Comparison of ENCODE assay signal across 14 cellular contexts in genomic region chr1:33420870-33421775, GRCh38. TPM values are rescaled to one million over a fixed set of nuclear protein-coding genes. Genes with fewer than 3 reads are reported as not detected.
DNase-seq lines count a peak whose midpoint lies in the region; ATAC-seq, FAIRE-seq and TF ChIP-seq lines count a peak whose summit lies in the region.
"Had no signal": no experiment of that assay in that cellular context is flagged by ENCODE, and none has a peak within 500 bp of the region (broad histone marks: within the 10 kb centered on the region; RNA-seq: fewer than 3 reads in every experiment).

No MANE protein-coding gene starts in this region.

- no peak overlapping the region for H2BK15ac ChIP-seq in mesendoderm (replicated peaks; ENCODE audit: low read depth)

- FAIRE-seq in astrocyte (lab: Jason Lieb, UNC) (peak; percentile 66), keratinocyte (lab: Jason Lieb, UNC) (no peak)

- dilution Hi-C loops in keratinocyte (cut with MboI; ENCODE audit: extremely low pct_ligation_motif_present, low sequenced_read_pairs) = no loop called here

- no peaks in the 10 kb centered on the region for H3K27me3 ChIP-seq in astrocyte (ENCODE audit: insufficient read depth, low read length)
- H3K27me3 ChIP-seq in keratinocyte (ENCODE audit: control insufficient read depth, extremely low read depth, insufficient read depth, low read length) = no peaks in the 10 kb centered on the region
- H3K27me3 ChIP-seq in mesendoderm (ENCODE audit: insufficient read depth, low read length, poor library complexity) = no peaks in the 10 kb centered on the region
- H3K27me3 ChIP-seq: ascending aorta, Peyer's patch had no signal

- peaks cover 48% of the 10 kb centered on the region for H3K79me2 ChIP-seq in astrocyte (ENCODE audit: insufficient read depth, low read length)
- peaks cover 89% of the 10 kb centered on the region for H3K79me2 ChIP-seq in keratinocyte (ENCODE audit: control insufficient read depth, insufficient read depth, low read length)
- no peaks in the 10 kb centered on the region for H3K79me2 ChIP-seq in mesendoderm (ENCODE audit: control insufficient read depth, insufficient read depth, low read length)

- H3K23ac ChIP-seq in mesendoderm (ENCODE audit: low read length) = no peak overlapping the region

- H3K56ac ChIP-seq in mesendoderm (ENCODE audit: low read length) = no peak overlapping the region

- H3K4me2 ChIP-seq in astrocyte (ENCODE audit: low read length) = peak overlapping the region; percentile 63
- peak overlapping the region; percentile 7 for H3K4me2 ChIP-seq in keratinocyte (ENCODE audit: control insufficient read depth, extremely low read depth, insufficient read depth, low read depth, low read length)
- no peak overlapping the region for H3K4me2 ChIP-seq in mesendoderm (ENCODE audit: low read length)

- no peak overlapping the region for H3K4ac ChIP-seq in mesendoderm (ENCODE audit: low read depth, low read length)

- TF ChIP-seq CTCF in astrocyte (IDR thresholded peaks at IDR 0.05; ENCODE audit: insufficient read depth, low read depth, low read length) = no peak
- TF ChIP-seq CTCF in keratinocyte (optimal IDR thresholded peaks at IDR 0.05 in 1 of 3, IDR thresholded peaks at IDR 0.05 in 1 of 3, conservative IDR thresholded peaks at IDR 0.05 in 1 of 3; ENCODE audit: extremely low read depth in 1 of 3, insufficient read depth in 2 of 3, low read length in 3 of 3) = no peak

- H4K8ac ChIP-seq in mesendoderm (ENCODE audit: low read depth, low read length) = no peak overlapping the region

- H3K18ac ChIP-seq in mesendoderm (ENCODE audit: low read length) = no peak overlapping the region

- no peaks in the 10 kb centered on the region for H3K27me3 Mint-ChIP-seq in astrocyte (ENCODE audit: low read depth, unreplicated experiment)
- H3K27me3 Mint-ChIP-seq in T-helper 2 cell treated with Interferon-gamma antibody and Interleukin-4, amounts not matched to agents 5 μg/mL and 100 μg/mL, for 36 hours (ENCODE audit: low read depth) = peaks cover 45% of the 10 kb centered on the region

- peak overlapping the region; percentile 49 for H3K27ac ChIP-seq in astrocyte (ENCODE audit: low read depth, low read length)
- H3K27ac ChIP-seq in keratinocyte (ENCODE audit: control insufficient read depth, insufficient read depth, low read length) = no peak overlapping the region
- no peak overlapping the region for H3K27ac ChIP-seq in mesendoderm (ENCODE audit: low read depth, low read length)
- H3K27ac ChIP-seq: ascending aorta, Peyer's patch had no signal

- peaks cover under 1% of the 10 kb centered on the region for H3K9me3 ChIP-seq in astrocyte (ENCODE audit: insufficient read depth, low read depth, low read length)
- H3K9me3 ChIP-seq in keratinocyte (ENCODE audit: control insufficient read depth, low read depth, low read length) = peaks cover 3% of the 10 kb centered on the region

- H3K4me3 ChIP-seq in astrocyte (ENCODE audit: insufficient read depth, low read depth, low read length) (no peak overlapping the region), keratinocyte (ENCODE audit: control insufficient read depth in 2 of 3, extremely low read depth in 1 of 3, insufficient read depth in 2 of 3, low read depth in 1 of 3, low read length in 3 of 3) (no peak overlapping the region), mesendoderm (ENCODE audit: low read length) (no peak overlapping the region)
- H3K4me3 ChIP-seq: ascending aorta, Peyer's patch had no signal

- peaks cover 26% of the 10 kb centered on the region for H3K4me1 ChIP-seq in astrocyte (ENCODE audit: insufficient read depth, low read length)
- peaks cover 13% of the 10 kb centered on the region for H3K4me1 ChIP-seq in keratinocyte (ENCODE audit: control insufficient read depth, extremely low read depth, insufficient read depth, low read length)
- H3K4me1 ChIP-seq in mesendoderm (ENCODE audit: control insufficient read depth, low read depth, low read length) = no peaks in the 10 kb centered on the region
- H3K4me1 ChIP-seq: ascending aorta had no signal

- H2AK5ac ChIP-seq in mesendoderm (ENCODE audit: low read length) = no peak overlapping the region

- H3K36me3 ChIP-seq in astrocyte (ENCODE audit: insufficient read depth, low read length) (no peaks in the 10 kb centered on the region), keratinocyte (ENCODE audit: control insufficient read depth in 2 of 2, extremely low read depth in 1 of 2, insufficient read depth in 2 of 2, low read length in 2 of 2) (peaks cover 0 to 16% of the 10 kb centered on the region in 2 experiments), mesendoderm (ENCODE audit: control insufficient read depth, insufficient read depth, low read length) (no peaks in the 10 kb centered on the region)
- H3K36me3 ChIP-seq: ascending aorta, Peyer's patch had no signal

- peaks cover 5% of the 10 kb centered on the region for H3K36me3 Mint-ChIP-seq in astrocyte (ENCODE audit: low read depth, unreplicated experiment)
- H3K36me3 Mint-ChIP-seq in T-helper 2 cell treated with Interferon-gamma antibody and Interleukin-4, amounts not matched to agents 5 μg/mL and 100 μg/mL, for 36 hours (ENCODE audit: low read depth) = peaks cover 2% of the 10 kb centered on the region
- H3K36me3 Mint-ChIP-seq: immature natural killer cell had no signal

- no peak overlapping the region for H4K5ac ChIP-seq in mesendoderm (ENCODE audit: low read length)

- H3K9ac ChIP-seq in astrocyte (ENCODE audit: low read length) (peak overlapping the region; percentile 1), keratinocyte (ENCODE audit: control insufficient read depth, extremely low read depth, insufficient read depth, low read length) (no peak overlapping the region), mesendoderm (ENCODE audit: low read length) (no peak overlapping the region)

- no peak overlapping the region for H2BK120ac ChIP-seq in mesendoderm (ENCODE audit: low read depth, low read length)

- H3K9me3 Mint-ChIP-seq in astrocyte (ENCODE audit: unreplicated experiment) = peaks cover 5% of the 10 kb centered on the region
- peaks cover 7% of the 10 kb centered on the region for H3K9me3 Mint-ChIP-seq in T-helper 2 cell treated with Interferon-gamma antibody and Interleukin-4, amounts not matched to agents 5 μg/mL and 100 μg/mL, for 36 hours

- ATAC-seq in GM21825 (IDR thresholded peaks at IDR 0.05; ENCODE audit: unreplicated experiment) (no peak), HG03442 (IDR thresholded peaks at IDR 0.05; ENCODE audit: unreplicated experiment) (no peak)

- no peaks in the 10 kb centered on the region for H3K79me1 ChIP-seq in mesendoderm (ENCODE audit: low read length)

- H4K20me1 ChIP-seq in astrocyte (ENCODE audit: insufficient read depth, low read length) (no peaks in the 10 kb centered on the region), keratinocyte (ENCODE audit: control insufficient read depth, extremely low read depth, insufficient read depth, low read length) (no peaks in the 10 kb centered on the region)

- DNase-seq in AML-193 (lab: John Stamatoyannopoulos, UW) = peak; percentile 50 to 61
- DNase-seq in Kasumi-1 (lab: John Stamatoyannopoulos, UW) = peak; percentile 75 to 84
- peak; percentile 51 for DNase-seq in astrocyte (ENCODE audit: low read depth)
- DNase-seq in keratinocyte (ENCODE audit: low read depth, low spot score) = no peak
- DNase-seq in mesendoderm = no peak
- DNase-seq in T-helper 2 cell treated with Interferon-gamma antibody and Interleukin-4, amounts not matched to agents 5 μg/mL and 100 μg/mL, for 36 hours (ENCODE audit: low spot score) = no peak
- DNase-seq: C1 segment of cervical spinal cord; erythroblast; immature natural killer cell; Peyer's patch; stimulated activated CD4-positive, alpha-beta T cell treated with anti-CD3 and anti-CD28 coated beads, Interleukin-15, amount 100 ng/mL, for 24 hours had no signal

- H2BK5ac ChIP-seq in mesendoderm (ENCODE audit: low read length) = no peak overlapping the region

- 100% methylated on average over 1 of the region's 7 CpGs for WGBS in mesendoderm (ENCODE audit: extremely low coverage, insufficient coverage, low lambda C conversion rate)

- peaks cover 20% of the 10 kb centered on the region for H3K4me1 Mint-ChIP-seq in astrocyte (ENCODE audit: low read depth, unreplicated experiment)
- no peaks in the 10 kb centered on the region for H3K4me1 Mint-ChIP-seq in T-helper 2 cell treated with Interferon-gamma antibody and Interleukin-4, amounts not matched to agents 5 μg/mL and 100 μg/mL, for 36 hours (ENCODE audit: low read depth)
- H3K4me1 Mint-ChIP-seq: immature natural killer cell had no signal

- H2AFZ ChIP-seq in astrocyte (ENCODE audit: low read depth, low read length) (no peak overlapping the region), keratinocyte (ENCODE audit: control insufficient read depth, low read length) (no peak overlapping the region)

- H3K9me1 ChIP-seq in keratinocyte (ENCODE audit: control insufficient read depth, extremely low read depth, insufficient read depth, low read length) = peaks cover 3% of the 10 kb centered on the region

- H3K4me3 Mint-ChIP-seq in astrocyte (ENCODE audit: unreplicated experiment) = peak overlapping the region; percentile 2
- no peak overlapping the region for H3K4me3 Mint-ChIP-seq in T-helper 2 cell treated with Interferon-gamma antibody and Interleukin-4, amounts not matched to agents 5 μg/mL and 100 μg/mL, for 36 hours
- H3K4me3 Mint-ChIP-seq: immature natural killer cell had no signal

- H3K27ac Mint-ChIP-seq in astrocyte (ENCODE audit: unreplicated experiment) = peak overlapping the region; percentile 58
- no peak overlapping the region for H3K27ac Mint-ChIP-seq in T-helper 2 cell treated with Interferon-gamma antibody and Interleukin-4, amounts not matched to agents 5 μg/mL and 100 μg/mL, for 36 hours
- H3K27ac Mint-ChIP-seq: immature natural killer cell had no signal

RNA-seq across cellular contexts. Expression of gene PHC2, which starts 9.8 kb away (rescaled TPM):
- total RNA-seq in astrocyte = 112 and 113 TPM in 2 replicates
- 34.7 to 101 TPM (median 51.7 TPM) in 3 replicates for polyA plus RNA-seq in keratinocyte
- 9.3 TPM for polyA plus RNA-seq in keratinocyte (2011; ENCODE audit: low read depth)
- 52.3 and 70.5 TPM in 2 replicates for polyA plus RNA-seq in keratinocyte (2011; cell fraction: cytosol; rRNA removed)
- polyA plus RNA-seq in keratinocyte (2011; cell fraction: nucleus; rRNA removed) = 68.4 and 96.8 TPM in 2 replicates
- 27.0 and 85.4 TPM in 2 replicates for polyA plus RNA-seq in keratinocyte (2012; ENCODE audit: low replicate concordance)
- polyA minus RNA-seq in keratinocyte = 30.3 to 158 TPM (median 46.7 TPM) in 3 replicates
- 40.1 TPM for polyA minus RNA-seq in keratinocyte (2011; cell fraction: cytosol; rRNA and poly(A)+ RNA removed)
- 26.6 and 30.7 TPM in 2 replicates for polyA minus RNA-seq in keratinocyte (2011; cell fraction: nucleus; rRNA and poly(A)+ RNA removed)
- 4.1 TPM for polyA plus RNA-seq in mesendoderm (2013, experiment 1 of 2)
- polyA plus RNA-seq in mesendoderm (2013, experiment 2 of 2) = 4.4 TPM

RNA-seq across cellular contexts. Expression of gene ZSCAN20, which starts 51.3 kb away (rescaled TPM):
- 5.2 and 6.9 TPM in 2 replicates for total RNA-seq in astrocyte
- polyA plus RNA-seq in keratinocyte = 2.1 to 3.1 TPM (median 2.7 TPM) in 3 replicates
- 0.84 TPM for polyA plus RNA-seq in keratinocyte (2011; ENCODE audit: low read depth)
- polyA plus RNA-seq in keratinocyte (2011; cell fraction: cytosol; rRNA removed) = 1.0 and 1.7 TPM in 2 replicates
- 6.2 and 6.3 TPM in 2 replicates for polyA plus RNA-seq in keratinocyte (2011; cell fraction: nucleus; rRNA removed)
- polyA plus RNA-seq in keratinocyte (2012; ENCODE audit: low replicate concordance) = 1.5 and 1.9 TPM in 2 replicates
- polyA minus RNA-seq in keratinocyte = 3.9 to 7.6 TPM (median 6.4 TPM) in 3 replicates
- polyA minus RNA-seq in keratinocyte (2011; cell fraction: cytosol; rRNA and poly(A)+ RNA removed) = 6.1 TPM
- polyA minus RNA-seq in keratinocyte (2011; cell fraction: nucleus; rRNA and poly(A)+ RNA removed) = 8.7 and 14.6 TPM in 2 replicates
- 0.60 TPM for polyA plus RNA-seq in mesendoderm (2013, experiment 1 of 2)
- polyA plus RNA-seq in mesendoderm (2013, experiment 2 of 2) = 0.67 TPM

Comparison
In these comparisons a context has a peak if more than half of its experiments do, and no peak if none do; other contexts are left out.
1. DNase-seq: peak in AML-193 (2 of 2), Kasumi-1 (2 of 2) and astrocyte (single experiment); none in keratinocyte (single experiment), mesendoderm (single experiment) and T-helper 2 cell treated with Interferon-gamma antibody and Interleukin-4, amounts not matched to agents 5 μg/mL and 100 μg/mL, for 36 hours (single experiment).